In the genomic region with DNA sequence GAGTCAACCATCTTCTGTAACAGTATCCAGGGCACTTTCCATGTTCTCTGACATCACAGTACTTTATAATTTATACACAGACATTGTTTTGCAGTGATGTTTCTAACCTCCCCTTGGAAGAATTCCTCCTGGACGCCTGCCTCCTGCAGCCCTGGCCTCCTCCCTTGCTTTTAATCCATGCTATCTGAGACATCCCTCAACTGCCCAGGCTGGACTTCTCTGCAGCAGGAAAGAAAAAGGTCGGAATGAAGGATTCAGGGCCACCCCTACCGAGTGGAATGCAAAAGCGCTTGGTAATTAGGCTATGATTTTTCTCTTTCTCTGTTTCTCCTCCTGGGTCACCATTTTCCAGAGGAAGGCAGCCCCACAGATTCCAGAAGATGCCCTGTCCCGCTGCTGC, we compare ENCODE assay signal across 20 cellular contexts. TPM values are rescaled to one million over a fixed set of nuclear protein-coding genes. Genes with fewer than 3 reads are reported as not detected.
DNase-seq lines count a peak whose midpoint lies in the region; ATAC-seq, FAIRE-seq and TF ChIP-seq lines count a peak whose summit lies in the region.
"Had no signal": no experiment of that assay in that cellular context is flagged by ENCODE, and none has a peak within 500 bp of the region (broad histone marks: within the 10 kb centered on the region; RNA-seq: fewer than 3 reads in every experiment).

No MANE protein-coding gene starts in this region.

- no peak overlapping the region for H3K27ac ChIP-seq in HepG2 (ENCODE audit: extremely low read length, insufficient read depth, low read length)
- H3K27ac ChIP-seq in right lobe of liver: no peak overlapping the region
- H3K27ac ChIP-seq in H1 (ENCODE audit: low read depth, low read length): 0 out of 2 replicates have a peak overlapping the region, but pooled peaks have one; percentile 21
- peak overlapping the region; percentile 87 for H3K27ac ChIP-seq in mesodermal cell (ENCODE audit: low read depth, low read length, severe bottlenecking)
- H3K27ac ChIP-seq: body of pancreas, tibial artery had no signal

- 0 out of 2 replicates have a peak overlapping the region, but pooled peaks have one; percentile 2 for H3K18ac ChIP-seq in H1 (ENCODE audit: extremely low read depth, low read length)

- 0 out of 2 replicates have a peak overlapping the region, but pooled peaks have one; percentile 4 for H2BK5ac ChIP-seq in H1 (ENCODE audit: low read depth, low read length)

- no peak overlapping the region for H3K9ac ChIP-seq in HepG2 (ENCODE audit: insufficient read depth, low read depth, low read length)
- H3K9ac ChIP-seq in H1 (replicated peaks in 1 of 4; ENCODE audit: extremely low read depth in 1 of 4, low read depth in 3 of 4, low read length in 3 of 4): no peak overlapping the region

- H3K79me1 ChIP-seq in H1 (ENCODE audit: low read depth, low read length): no peaks in the 10 kb centered on the region

- H4K5ac ChIP-seq in H1 (ENCODE audit: insufficient read length, low read depth, low read length): no peak overlapping the region

- H4K20me1 ChIP-seq in HepG2 (ENCODE audit: insufficient read depth, low read length) (no peaks in the 10 kb centered on the region), H1 (replicated peaks in 1 of 2; ENCODE audit: control insufficient read depth in 1 of 2, insufficient read depth in 2 of 2, low read length in 2 of 2) (no peaks in the 10 kb centered on the region)

- H3K9me3 ChIP-seq in HepG2 (ENCODE audit: low read length): no peaks in the 10 kb centered on the region
- H3K9me3 ChIP-seq in right lobe of liver: no peaks in the 10 kb centered on the region
- H3K9me3 ChIP-seq in H1 (ENCODE audit: insufficient read depth in 2 of 2, low read depth in 1 of 2, low read length in 1 of 2): no peaks in the 10 kb centered on the region
- no peaks in the 10 kb centered on the region for H3K9me3 ChIP-seq in mesodermal cell (ENCODE audit: control insufficient read depth, low read length)
- H3K9me3 ChIP-seq: body of pancreas, tibial artery had no signal

- DNase-seq in HepG2 (ENCODE audit: low spot score) (no peak), right lobe of liver (no peak), H1 (ENCODE audit: low read depth in 1 of 2, low spot score in 2 of 2) (no peak), NOMO-1 (lab: John Stamatoyannopoulos, UW; ENCODE audit: unreplicated experiment in 2 of 2) (no peak), pons (ENCODE audit: low spot score) (no peak), cerebellum (ENCODE audit: low spot score) (no peak)
- DNase-seq in stimulated activated CD4-positive, alpha-beta T cell treated with anti-CD3 and anti-CD28 coated beads, Interleukin-1b, Interleukin-23, amount 100 ng/mL, for 48 hours: no peak
- DNase-seq: activated CD4-positive, CD25-positive, alpha-beta regulatory T cell treated with anti-CD3 and anti-CD28 coated beads, Interleukin-2, amount 50 U/mL, for 72 hours; body of pancreas; DMS153; kidney glomerular epithelial cell; stimulated activated CD4-positive, alpha-beta T cell treated with anti-CD3 and anti-CD28 coated beads, Interleukin-15, amount 100 ng/mL, for 24 hours; T-helper 9 cell; tibial artery had no signal

- WGBS in HepG2 (ENCODE audit: low lambda C conversion rate): 12% methylated on average over 5 of the region's 5 CpGs
- 70% methylated on average over 4 of the region's 5 CpGs for WGBS in right lobe of liver (ENCODE audit: insufficient coverage, low coverage, low lambda C conversion rate, missing lambda C conversion rate)
- WGBS in H1 (ENCODE audit: extremely low coverage in 1 of 2, insufficient coverage in 1 of 2, insufficient read length in 1 of 2, insufficient replicate concordance in 2 of 2, low coverage in 1 of 2, low lambda C conversion rate in 2 of 2, missing lambda C conversion rate in 1 of 2), 2 experiments: 71% methylated on average over 5 of the region's 5 CpGs; no CpG with 5 or more reads in 1 of the 2 experiments
- 79 to 82% methylated on average over 2 to 4 of the region's 5 CpGs for WGBS in mesodermal cell (ENCODE audit: insufficient coverage in 2 of 2), 2 experiments

- TF ChIP-seq EP300 in HepG2 (IDR thresholded peaks at IDR 0.05; ENCODE audit: low read depth in 2 of 2, low read length in 2 of 2): no peak
- no peak for TF ChIP-seq EP300 in HepG2 (CRISPR knock-in tag; IDR thresholded peaks at IDR 0.05; ENCODE audit: borderline replicate concordance)
- no peak for TF ChIP-seq EP300 in H1 (IDR thresholded peaks at IDR 0.05; ENCODE audit: borderline replicate concordance in 1 of 2, low read depth in 2 of 2, low read length in 2 of 2)

- H2BK15ac ChIP-seq in H1 (ENCODE audit: low read length): no peak overlapping the region

- H2BK120ac ChIP-seq in H1 (replicated peaks; ENCODE audit: low read depth, low read length): no peak overlapping the region

- H3K14ac ChIP-seq in H1 (ENCODE audit: insufficient read length): no peak overlapping the region

- H2BK20ac ChIP-seq in H1 (ENCODE audit: low read length): no peak overlapping the region

- no peak overlapping the region for H2BK12ac ChIP-seq in H1 (ENCODE audit: low read depth, low read length)

- H3K79me2 ChIP-seq in HepG2 (ENCODE audit: insufficient read depth, low read length): no peaks in the 10 kb centered on the region
- no peaks in the 10 kb centered on the region for H3K79me2 ChIP-seq in H1 (ENCODE audit: control insufficient read depth in 1 of 2, insufficient read depth in 2 of 2, low read length in 2 of 2)

- no peak overlapping the region for H3K4me2 ChIP-seq in HepG2 (ENCODE audit: low read depth, low read length)
- peak overlapping the region; percentile 21 to 34; a peak in 2 of 4 replicates for H3K4me2 ChIP-seq in H1 (ENCODE audit: insufficient read depth in 1 of 2, low read depth in 2 of 2, low read length in 2 of 2)

- no peaks in the 10 kb centered on the region for H3K36me3 ChIP-seq in HepG2 (replicated peaks in 1 of 2; ENCODE audit: control insufficient read depth in 1 of 2, insufficient read depth in 2 of 2, low read length in 2 of 2)
- H3K36me3 ChIP-seq in right lobe of liver: no peaks in the 10 kb centered on the region
- no peaks in the 10 kb centered on the region for H3K36me3 ChIP-seq in H1 (ENCODE audit: control insufficient read depth in 2 of 4, insufficient read depth in 4 of 4, low read length in 3 of 4)
- no peaks in the 10 kb centered on the region for H3K36me3 ChIP-seq in mesodermal cell (ENCODE audit: control insufficient read depth, insufficient read depth, low read length)
- H3K36me3 ChIP-seq: tibial artery had no signal

- CTCF ChIA-PET in HepG2 (lab: Yijun Ruan, JAX; ENCODE audit: low intra/inter-chr PET ratio, low total read pairs) (no interaction called here), H1 (lab: Charles Lee; ENCODE audit: partially characterized antibody) (no interaction called here)

- TF ChIP-seq POLR2A in HepG2 (IDR thresholded peaks at IDR 0.05; ENCODE audit: insufficient read depth in 1 of 2, low read depth in 2 of 2, low read length in 2 of 2) (no peak), right lobe of liver (IDR thresholded peaks at IDR 0.05) (no peak), H1 (IDR thresholded peaks at IDR 0.05; ENCODE audit: control extremely low read depth in 1 of 2, low read depth in 2 of 2, low read length in 2 of 2) (no peak)

- FAIRE-seq in HepG2 (lab: Jason Lieb, UNC): no peak
- no peak for FAIRE-seq in H1 (lab: Jason Lieb, UNC)
- FAIRE-seq: A204.1, GM12892 had no signal

- intact Hi-C loops in HepG2 (cut with micrococcal nuclease; ENCODE audit: unreplicated experiment) (no loop called here), right lobe of liver (cut with DNase I) (no loop called here)

- no TSS peak for BruUV-seq in HepG2 (replicated peaks; lab: Mats Ljungman, UMichigan)

- in situ Hi-C loops in HepG2 (cut with HindIII; ENCODE audit: extremely low pct_ligation_motif_present, low pct_unique_long_range_greater_than_20kb): no loop called here

- H2AFZ ChIP-seq in HepG2 (ENCODE audit: low read length) (no peak overlapping the region), H1 (ENCODE audit: low read length) (peak overlapping the region; percentile 86)

- H3K23ac ChIP-seq in H1 (ENCODE audit: insufficient read length): no peak overlapping the region

- no peaks in the 10 kb centered on the region for H3K4me1 ChIP-seq in HepG2 (ENCODE audit: insufficient read depth, low read length)
- no peaks in the 10 kb centered on the region for H3K4me1 ChIP-seq in right lobe of liver
- H3K4me1 ChIP-seq in H1 (replicated peaks in 1 of 4; ENCODE audit: control insufficient read depth in 3 of 4, insufficient read depth in 4 of 4, low read length in 3 of 4): peaks cover 0 to 12% (median 5%) of the 10 kb centered on the region in 4 experiments; a peak in 3 of 7 replicates
- H3K4me1 ChIP-seq in mesodermal cell (ENCODE audit: control insufficient read depth, insufficient read depth, low read length, poor library complexity, severe bottlenecking): peaks cover 3% of the 10 kb centered on the region
- H3K4me1 ChIP-seq: body of pancreas, tibial artery had no signal

- no peak for TF ChIP-seq CTCF in HepG2 (CRISPR knock-in tag; IDR thresholded peaks at IDR 0.05)
- TF ChIP-seq CTCF in right lobe of liver (IDR thresholded peaks at IDR 0.05): no peak
- TF ChIP-seq CTCF in H1 (IDR thresholded peaks at IDR 0.05; ENCODE audit: control extremely low read depth in 1 of 3, insufficient read depth in 1 of 3, low read depth in 1 of 3, low read length in 3 of 3): no peak

- H3K4me3 ChIP-seq in HepG2 (replicated peaks in 1 of 3; ENCODE audit: insufficient read depth in 1 of 3, low read depth in 2 of 3, low read length in 3 of 3) (no peak overlapping the region), right lobe of liver (no peak overlapping the region), H1 (ENCODE audit: extremely low read depth in 1 of 4, insufficient read depth in 2 of 4, low read depth in 3 of 4, low read length in 4 of 4) (no peak overlapping the region), mesodermal cell (ENCODE audit: extremely low read depth, insufficient read depth, low read length, poor library complexity, severe bottlenecking) (no peak overlapping the region)
- H3K4me3 ChIP-seq: body of pancreas, tibial artery had no signal

- H2AK5ac ChIP-seq in H1 (ENCODE audit: low read depth, low read length): 0 out of 2 replicates have a peak overlapping the region, but pooled peaks have one; percentile 3

- ATAC-seq in HepG2 (no peak), right lobe of liver (no peak)
- ATAC-seq: body of pancreas; esophagus mucosa; stimulated activated memory B cell treated with anti-CD40 and anti-IgM and Interleukin-4, amounts not matched to agents 10 μg/mL and 1 μg/mL and 100 μg/mL, for 72 hours had no signal

- TF ChIP-seq RAD21 in HepG2 (CRISPR knock-in tag; IDR thresholded peaks at IDR 0.05) (no peak), H1 (IDR thresholded peaks at IDR 0.05 in 1 of 2, conservative IDR thresholded peaks at IDR 0.05 in 1 of 2; ENCODE audit: low read depth in 2 of 2, low read length in 2 of 2) (no peak)

- H3K23me2 ChIP-seq in H1 (ENCODE audit: low read depth, low read length): peaks cover under 1% of the 10 kb centered on the region; the same call in 1 of the 2 replicates

- 0 out of 5 replicates have a peak, but pooled peaks cover 0 to 1% of the 10 kb centered on the region in 2 experiments for H3K27me3 ChIP-seq in HepG2 (ENCODE audit: control insufficient read depth in 1 of 2, insufficient read depth in 2 of 2, low read length in 2 of 2)
- no peaks in the 10 kb centered on the region for H3K27me3 ChIP-seq in right lobe of liver
- H3K27me3 ChIP-seq in H1 (replicated peaks in 1 of 4; ENCODE audit: control insufficient read depth in 3 of 4, extremely low read depth in 1 of 4, insufficient read depth in 3 of 4, low read length in 3 of 4): no peaks in the 10 kb centered on the region; a peak in 1 of 7 replicates
- H3K27me3 ChIP-seq: body of pancreas, tibial artery had no signal

- POLR2A ChIA-PET in HepG2 (lab: Yijun Ruan, JAX): no interaction called here
- POLR2A ChIA-PET in H1 (lab: Charles Lee; ENCODE audit: partially characterized antibody): no interaction called here

- H3K56ac ChIP-seq in H1 (replicated peaks; ENCODE audit: insufficient read length, low read depth, low read length): no peak overlapping the region

- peak overlapping the region; percentile 53; the same call in 1 of the 2 replicates for H4K8ac ChIP-seq in H1 (ENCODE audit: extremely low read depth, insufficient read depth, low read length)

- no peak overlapping the region for H3K4ac ChIP-seq in H1 (replicated peaks; ENCODE audit: insufficient read length, low read depth, low read length)

- no peak overlapping the region for H4K91ac ChIP-seq in H1 (replicated peaks; ENCODE audit: insufficient read length, low read length)

RNA-seq across cellular contexts. Expression of gene SHC3, which starts 47.0 kb away (rescaled TPM):
- total RNA-seq in HepG2 (2016; rRNA removed; fragmentation: Illumina TruSeq; extraction: Trizol) (0.89 and 1.1 TPM in 2 replicates), right lobe of liver (under 1 TPM; 0.05 to 0.35 (median 0.17) TPM), cerebellum (28.3 TPM)
- total RNA-seq in HepG2 (2016; cell fraction: cytosol; rRNA removed; fragmentation: Illumina TruSeq; extraction: Trizol; ENCODE audit: low read depth): 0.26 and 0.71 TPM in 2 replicates
- 0.97 and 1.2 TPM in 2 replicates for total RNA-seq in HepG2 (2016; cell fraction: insoluble cytoplasmic fraction; rRNA removed; fragmentation: Illumina TruSeq; extraction: Trizol)
- 0.38 and 0.49 TPM in 2 replicates for total RNA-seq in HepG2 (2016; cell fraction: membrane; rRNA removed; fragmentation: Illumina TruSeq; extraction: Trizol)
- total RNA-seq in HepG2 (2016; cell fraction: nucleus; rRNA removed; fragmentation: Illumina TruSeq; extraction: Trizol): 0.69 and 1.0 TPM in 2 replicates
- polyA plus RNA-seq in HepG2 (2011; rRNA removed) (0.09 and 0.12 TPM in 2 replicates), H1 (2011; rRNA removed) (1.2 and 1.4 TPM in 2 replicates)
- 0.07 and 0.10 TPM in 2 replicates for polyA plus RNA-seq in HepG2 (2011; cell fraction: cytosol; rRNA removed)
- polyA plus RNA-seq in HepG2 (2011; cell fraction: nucleus; rRNA removed): 0.39 and 0.42 TPM in 2 replicates
- polyA plus RNA-seq in HepG2 (2012): 0.04 and 0.20 TPM in 2 replicates
- polyA plus RNA-seq in HepG2 (2016; cell fraction: cytosol; fragmentation: Illumina TruSeq; extraction: Trizol; ENCODE audit: low read depth): 0.06 and 0.20 TPM in 2 replicates
- polyA plus RNA-seq in HepG2 (2016; cell fraction: insoluble cytoplasmic fraction; fragmentation: Illumina TruSeq; extraction: Trizol; ENCODE audit: low read depth): 0.45 and 0.52 TPM in 2 replicates
- 0.11 and 0.20 TPM in 2 replicates for polyA plus RNA-seq in HepG2 (2016; cell fraction: membrane; fragmentation: Illumina TruSeq; extraction: Trizol; ENCODE audit: low read depth)
- 1.3 and 1.7 TPM in 2 replicates for polyA plus RNA-seq in HepG2 (2016; cell fraction: nucleus; fragmentation: Illumina TruSeq; extraction: Trizol; ENCODE audit: insufficient read depth, low read depth)
- 0.36 and 1.1 TPM in 2 replicates for polyA minus RNA-seq in HepG2 (2011; rRNA and poly(A)+ RNA removed; ENCODE audit: low replicate concordance)
- polyA minus RNA-seq in HepG2 (2011; cell fraction: cytosol; rRNA and poly(A)+ RNA removed): 0.09 and 0.20 TPM in 2 replicates
- 0.25 and 0.26 TPM in 2 replicates for polyA minus RNA-seq in HepG2 (2011; cell fraction: nucleus; rRNA and poly(A)+ RNA removed)
- 7.1 and 8.4 TPM in 2 replicates for total RNA-seq in H1 (2021; fragmentation: NEBNext Ultra II Directional; extraction: Animal tissue kit (Norgen Biotek cat#: 25700))
- polyA plus RNA-seq in H1 (2011; cell fraction: cytosol; rRNA removed): 1.6 TPM
- polyA plus RNA-seq in H1 (2011; cell fraction: nucleus; rRNA removed): 3.4 TPM
- 1.6 to 3.0 TPM (median 2.4 TPM) in 4 replicates for polyA plus RNA-seq in H1 (2012, experiment 1 of 2)
- 1.5 TPM for polyA plus RNA-seq in H1 (2012, experiment 2 of 2)
- 4.1 TPM for polyA plus RNA-seq in H1 (2013, experiment 1 of 2)
- 4.5 TPM for polyA plus RNA-seq in H1 (2013, experiment 2 of 2)
- polyA minus RNA-seq in H1 (2011; rRNA and poly(A)+ RNA removed): 3.2 and 3.8 TPM in 2 replicates
- polyA minus RNA-seq in H1 (2011; cell fraction: cytosol; rRNA and poly(A)+ RNA removed): 2.1 TPM
- 3.4 TPM for polyA minus RNA-seq in H1 (2011; cell fraction: nucleus; rRNA and poly(A)+ RNA removed)
- polyA plus RNA-seq in mesodermal cell (2013, experiment 1 of 2): 3.8 TPM
- polyA plus RNA-seq in mesodermal cell (2013, experiment 2 of 2): 2.2 TPM
- polyA plus RNA-seq: CD14-positive monocyte had no signal

Comparison
In these comparisons a context has a peak if more than half of its experiments do, and no peak if none do; other contexts are left out.
1. H3K27ac ChIP-seq: peak in H1 (single experiment) and mesodermal cell (single experiment); none in HepG2 (single experiment) and right lobe of liver (0 of 3).